In genomic region chr3:109050591-109051167, GRCh38 we compare ENCODE assay signal across 7 cellular contexts.
DNase-seq lines count a peak whose midpoint lies in the region; ATAC-seq, FAIRE-seq and TF ChIP-seq lines count a peak whose summit lies in the region.

No MANE protein-coding gene starts in this region.

- H3K4me3 ChIP-seq in DND-41 (ENCODE audit: low read depth in 1 of 2, low read length in 2 of 2) (no peak overlapping the region), foreskin fibroblast (ENCODE audit: low read depth in 1 of 2, low read length in 2 of 2) (no peak overlapping the region)

- DNase-seq in DND-41, result peak; percentile 35
- peak; percentile 18 for DNase-seq in GM19239 (ENCODE audit: insufficient read length, low spot score)
- DNase-seq in SHP77 (lab: John Stamatoyannopoulos, UW), result peak; percentile 7 to 9
- DNase-seq in foreskin fibroblast, result peak in 1 of 2 donors; percentile 0
- no peak for DNase-seq in retina
- no peak for DNase-seq in globus pallidus (ENCODE audit: low spot score)

- no peaks in the 10 kb centered on the region for H3K36me3 ChIP-seq in DND-41 (ENCODE audit: insufficient read depth, low read length)

- TF ChIP-seq CTCF in DND-41 (IDR thresholded peaks at IDR 0.05; ENCODE audit: borderline replicate concordance, extremely low read depth, low read length, poor library complexity, severe bottlenecking) (peak; percentile 72), foreskin fibroblast (IDR thresholded peaks at IDR 0.05; ENCODE audit: low read depth, low read length) (peak; percentile 22)

- H3K9ac ChIP-seq in DND-41 (ENCODE audit: low read depth, low read length), result no peak overlapping the region

- H3K27ac ChIP-seq in DND-41 (ENCODE audit: low read length), result no peak overlapping the region

- H4K20me1 ChIP-seq in DND-41 (ENCODE audit: insufficient read depth, low read length), result no peaks in the 10 kb centered on the region

- no peak overlapping the region for H3K4me2 ChIP-seq in DND-41 (ENCODE audit: insufficient read depth, low read length)

- H3K27me3 ChIP-seq in DND-41 (ENCODE audit: insufficient read depth, low read length, poor library complexity), result no peaks in the 10 kb centered on the region

- peak; percentile 47; the same call in 2 of the 3 replicates for ATAC-seq in DND-41 (ENCODE audit: insufficient read depth, low read depth)
- peak; percentile 66 for ATAC-seq in HG03565 (IDR thresholded peaks at IDR 0.05; ENCODE audit: unreplicated experiment)

- H3K79me2 ChIP-seq in DND-41 (ENCODE audit: insufficient read depth, low read length), result no peaks in the 10 kb centered on the region

- H2AFZ ChIP-seq in DND-41 (ENCODE audit: low read depth, low read length), result no peak overlapping the region

- H3K9me3 ChIP-seq in DND-41 (ENCODE audit: insufficient read depth, low read length, severe bottlenecking), result no peaks in the 10 kb centered on the region

- peak; percentile 39 for FAIRE-seq in GM19239 (lab: Jason Lieb, UNC)

- H3K4me1 ChIP-seq in DND-41 (ENCODE audit: insufficient read depth, low read length), result no peaks in the 10 kb centered on the region

Comparison
In these comparisons a context has a peak if more than half of its experiments do, and no peak if none do; other contexts are left out.
1. DNase-seq: peak in DND-41 (single experiment), GM19239 (single experiment) and SHP77 (2 of 2); none in retina (single experiment) and globus pallidus (single experiment).